23 cellular contexts compared by ENCODE assay signal in genomic region chr10:29113251-29113945, GRCh38.
DNase-seq lines count a peak whose midpoint lies in the region; ATAC-seq and TF ChIP-seq lines count a peak whose summit lies in the region.
"Had no signal": no experiment of that assay in that cellular context is flagged by ENCODE, and none has a peak within 500 bp of the region (broad histone marks: within the 10 kb centered on the region; RNA-seq: fewer than 3 reads in every experiment).

No MANE protein-coding gene starts in this region.

- intact Hi-C loops in IMR-90 (cut with micrococcal nuclease), result no loop called here

- TF ChIP-seq CTCF in IMR-90 (conservative IDR thresholded peaks at IDR 0.05; ENCODE audit: low read depth, low read length) (no peak), mesothelial cell of epicardium (IDR thresholded peaks at IDR 0.05; ENCODE audit: unreplicated experiment) (no peak), smooth muscle cell (IDR thresholded peaks at IDR 0.05; ENCODE audit: borderline replicate concordance, insufficient read depth, poor library complexity, severe bottlenecking) (no peak)

- H3K9me1 ChIP-seq in IMR-90 (ENCODE audit: insufficient read depth, low read length), result no peaks in the 10 kb centered on the region

- no peak overlapping the region for H2AFZ ChIP-seq in IMR-90 (replicated peaks; ENCODE audit: low read length, poor library complexity)
- H2AFZ ChIP-seq in smooth muscle cell (ENCODE audit: low read depth), result peak overlapping the region; percentile 85
- H2AFZ ChIP-seq: PC-9 had no signal

- H3K36me3 ChIP-seq in IMR-90 (ENCODE audit: control insufficient read depth, insufficient read depth, low read length) (no peaks in the 10 kb centered on the region), smooth muscle cell (ENCODE audit: low read depth) (no peaks in the 10 kb centered on the region)
- H3K36me3 ChIP-seq: esophagus muscularis mucosa had no signal

- no peak for TF ChIP-seq POLR2A in IMR-90 (IDR thresholded peaks at IDR 0.05; ENCODE audit: low read depth, low read length)

- H3K4me1 Mint-ChIP-seq in mesothelial cell of epicardium, result peaks cover 53% of the 10 kb centered on the region
- H3K4me1 Mint-ChIP-seq: CD4-positive, CD25-positive, alpha-beta regulatory T cell; T-cell had no signal

- H4K20me1 ChIP-seq in IMR-90 (ENCODE audit: insufficient read depth, low read length) (no peaks in the 10 kb centered on the region), smooth muscle cell (ENCODE audit: low read depth) (no peaks in the 10 kb centered on the region)

- no peak overlapping the region for H3K18ac ChIP-seq in IMR-90 (ENCODE audit: low read depth, low read length)

- no TSS peak for BruUV-seq in IMR-90 (replicated peaks; lab: Mats Ljungman, UMichigan)

- H3K23ac ChIP-seq in IMR-90 (ENCODE audit: low read depth, low read length), result no peak overlapping the region

- 80% methylated on average over 5 of the region's 14 CpGs; no CpG with 5 or more reads in 1 of the 2 experiments for WGBS in IMR-90 (ENCODE audit: extremely low coverage in 2 of 2, insufficient read length in 1 of 2), 2 experiments
- WGBS in smooth muscle cell (ENCODE audit: low lambda C conversion rate), result 11% methylated on average over 14 of the region's 14 CpGs

- dilution Hi-C loops in IMR-90 (cut with HindIII; ENCODE audit: low sequenced_read_pairs, unreplicated experiment), result no loop called here

- no peak overlapping the region for H2BK120ac ChIP-seq in IMR-90 (ENCODE audit: low read depth, low read length)

- no peak overlapping the region for H4K8ac ChIP-seq in IMR-90 (ENCODE audit: low read depth in 2 of 2, low read length in 2 of 2)

- H3K4me1 ChIP-seq in IMR-90 (ENCODE audit: control insufficient read depth, insufficient read depth, low read length), result no peaks in the 10 kb centered on the region
- peaks cover 23% of the 10 kb centered on the region for H3K4me1 ChIP-seq in smooth muscle cell (ENCODE audit: low read depth)
- H3K4me1 ChIP-seq: esophagus muscularis mucosa had no signal

- ATAC-seq in IMR-90 (ENCODE audit: low read depth), result no peak
- ATAC-seq: activated CD8-positive, alpha-beta T cell treated with anti-CD3 and anti-CD28 coated beads for 36 hours; stimulated activated naive CD8-positive, alpha-beta T cell treated with anti-CD3 and anti-CD28 coated beads, Interleukin-15, Interleukin-2, amounts not matched to agents 100 U/mL and 50 U/mL, for 24 hours; T-cell had no signal

- no peak overlapping the region for H3K14ac ChIP-seq in IMR-90 (replicated peaks; ENCODE audit: low read depth, low read length)

- H3K4me3 Mint-ChIP-seq in mesothelial cell of epicardium, result no peak overlapping the region
- H3K4me3 Mint-ChIP-seq: activated CD8-positive, alpha-beta T cell treated with anti-CD3 and anti-CD28 coated beads for 36 hours; CD4-positive, CD25-positive, alpha-beta regulatory T cell; T-cell had no signal

- 0 out of 3 replicates have a peak overlapping the region, but pooled peaks have one; percentile 13 for H2BK15ac ChIP-seq in IMR-90 (ENCODE audit: low read depth, low read length)

- DNase-seq in IMR-90 (no peak), astrocyte of the hippocampus (ENCODE audit: low read depth, low spot score) (peak; percentile 47), mesothelial cell of epicardium (ENCODE audit: low spot score in 2 of 2, unreplicated experiment in 2 of 2) (no peak), smooth muscle cell (lab: John Stamatoyannopoulos, UW; ENCODE audit: unreplicated experiment) (no peak), T-helper 2 cell (no peak), substantia nigra (lab: John Stamatoyannopoulos, UW) (no peak), H4 (ENCODE audit: low spot score) (no peak)
- DNase-seq: activated CD4-positive, alpha-beta T cell treated with anti-CD3 and anti-CD28 coated beads for 1 hour; activated CD8-positive, alpha-beta T cell treated with anti-CD3 and anti-CD28 coated beads for 36 hours; activated effector memory CD4-positive, alpha-beta T cell treated with anti-CD3 and anti-CD28 coated beads, Interleukin-2, amount 50 U/mL, for 16 hours; activated T-cell treated with anti-CD3 and anti-CD28 coated beads for 4 hours; CD4-positive, CD25-positive, alpha-beta regulatory T cell; DMS 273 treated with DMSO at 0.1 percent for 48 hours; effector memory CD4-positive, alpha-beta T cell; hippocampal formation; NCI-H1417; NCI-H510A; SHP77; stimulated activated naive CD8-positive, alpha-beta T cell treated with anti-CD3 and anti-CD28 coated beads, Interleukin-15, Interleukin-2, amounts not matched to agents 100 U/mL and 50 U/mL, for 24 hours; T-cell had no signal

- no peak overlapping the region for H3K9ac ChIP-seq in IMR-90 (ENCODE audit: low read depth, low read length)
- no peak overlapping the region for H3K9ac ChIP-seq in smooth muscle cell (ENCODE audit: low read depth)

- H3K9me3 ChIP-seq in IMR-90 (ENCODE audit: control insufficient read depth, insufficient read depth, low read length) (peaks cover 12% of the 10 kb centered on the region), smooth muscle cell (replicated peaks; ENCODE audit: low read depth) (peaks cover 5% of the 10 kb centered on the region)

- H3K4ac ChIP-seq in IMR-90 (ENCODE audit: low read depth, low read length), result no peak overlapping the region

- H2AK5ac ChIP-seq in IMR-90 (ENCODE audit: low read depth, low read length), result no peak overlapping the region

- peaks cover 14% of the 10 kb centered on the region for H3K36me3 Mint-ChIP-seq in mesothelial cell of epicardium
- H3K36me3 Mint-ChIP-seq: brain; CD4-positive, CD25-positive, alpha-beta regulatory T cell; T-cell had no signal

- no peak overlapping the region for H4K5ac ChIP-seq in IMR-90 (ENCODE audit: low read depth, low read length)

- peak overlapping the region; percentile 56 for H4K91ac ChIP-seq in IMR-90 (ENCODE audit: insufficient read depth, low read depth, low read length)

- CTCF ChIA-PET in IMR-90 (lab: Yijun Ruan, JAX), result no interaction called here

- TF ChIP-seq RAD21 in IMR-90 (IDR thresholded peaks at IDR 0.05; ENCODE audit: low read length), result no peak

- peak overlapping the region; percentile 36 for H2BK5ac ChIP-seq in IMR-90 (ENCODE audit: low read depth, low read length, poor library complexity, severe bottlenecking)

- H3F3A ChIP-seq in smooth muscle cell (ENCODE audit: low read depth), result peaks cover 48% of the 10 kb centered on the region

- H2BK20ac ChIP-seq in IMR-90 (ENCODE audit: low read depth, low read length), result no peak overlapping the region; the same call in 1 of the 2 replicates

- in situ Hi-C loops in IMR-90 (cut with MboI; ENCODE audit: low sequenced_read_pairs), result no loop called here

- no peaks in the 10 kb centered on the region for H3K79me1 ChIP-seq in IMR-90 (ENCODE audit: low read depth in 1 of 2, low read length in 2 of 2)

- peaks cover 13% of the 10 kb centered on the region for H3K9me3 Mint-ChIP-seq in mesothelial cell of epicardium

- H2AK9ac ChIP-seq in IMR-90 (replicated peaks; ENCODE audit: low read depth, low read length, poor library complexity), result no peak overlapping the region

- no peak overlapping the region for H3K4me3 ChIP-seq in IMR-90 (ENCODE audit: insufficient read depth, low read depth, low read length)
- peak overlapping the region; percentile 9 for H3K4me3 ChIP-seq in smooth muscle cell
- H3K4me3 ChIP-seq: esophagus muscularis mucosa, PC-9 had no signal

- POLR2A ChIA-PET in IMR-90 (lab: Charles Lee; ENCODE audit: unreplicated experiment), result no interaction called here

- H3K27ac ChIP-seq in IMR-90 (ENCODE audit: insufficient read depth, low read length), result no peak overlapping the region
- peak overlapping the region; percentile 72 for H3K27ac ChIP-seq in smooth muscle cell (ENCODE audit: low read depth)
- H3K27ac ChIP-seq in substantia nigra (ENCODE audit: low read depth, low read length, poor library complexity, severe bottlenecking), result no peak overlapping the region
- H3K27ac ChIP-seq: esophagus muscularis mucosa, PC-9 had no signal

- no peaks in the 10 kb centered on the region for H3K79me2 ChIP-seq in smooth muscle cell (ENCODE audit: low read depth)

- no peak overlapping the region for H3K56ac ChIP-seq in IMR-90 (ENCODE audit: extremely low read depth, insufficient read depth, low read length)

- H3K4me2 ChIP-seq in IMR-90 (ENCODE audit: low read depth, low read length) (no peak overlapping the region), smooth muscle cell (peak overlapping the region; percentile 76)
- H3K4me2 ChIP-seq: PC-9 had no signal

- peak overlapping the region; percentile 84 for H3K27ac Mint-ChIP-seq in mesothelial cell of epicardium
- H3K27ac Mint-ChIP-seq: activated CD8-positive, alpha-beta T cell treated with anti-CD3 and anti-CD28 coated beads for 36 hours; CD4-positive, CD25-positive, alpha-beta regulatory T cell; T-cell had no signal

- H3K27me3 Mint-ChIP-seq in mesothelial cell of epicardium (ENCODE audit: low read depth), result no peaks in the 10 kb centered on the region
- H3K27me3 Mint-ChIP-seq: CD4-positive, CD25-positive, alpha-beta regulatory T cell had no signal

- peaks cover 21% of the 10 kb centered on the region for H3K27me3 ChIP-seq in IMR-90 (ENCODE audit: control insufficient read depth, insufficient read depth, low read length)
- no peaks in the 10 kb centered on the region for H3K27me3 ChIP-seq in smooth muscle cell (ENCODE audit: low read depth)
- H3K27me3 ChIP-seq: esophagus muscularis mucosa had no signal

TF ChIP-seq in IMR-90, 13 proteins besides CTCF, POLR2A, EP300 and RAD21:
- TF ChIP-seq MAZ (IDR thresholded peaks at IDR 0.05; ENCODE audit: borderline replicate concordance, low read depth, low read length), result no peak
- TF ChIP-seq NFE2L2 (IDR thresholded peaks at IDR 0.05; ENCODE audit: low read depth, low read length), result no peak
- TF ChIP-seq BHLHE40 (IDR thresholded peaks at IDR 0.05; ENCODE audit: low read depth, low read length), result no peak
- no peak for TF ChIP-seq MXI1 (IDR thresholded peaks at IDR 0.05; ENCODE audit: borderline replicate concordance, low read depth, low read length)
- TF ChIP-seq USF2 (IDR thresholded peaks at IDR 0.05; ENCODE audit: low read depth, low read length), result no peak
- TF ChIP-seq MAFK (IDR thresholded peaks at IDR 0.05; ENCODE audit: low read depth, low read length), result no peak
- TF ChIP-seq RFX5 (IDR thresholded peaks at IDR 0.05; ENCODE audit: low read depth, low read length), result no peak
- TF ChIP-seq CHD1 (IDR thresholded peaks at IDR 0.05; ENCODE audit: low read depth, low read length), result no peak
- no peak for TF ChIP-seq SMC3 (IDR thresholded peaks at IDR 0.05; ENCODE audit: low read depth, low read length)
- no peak for TF ChIP-seq FOS (IDR thresholded peaks at IDR 0.05; ENCODE audit: low read depth, low read length)
- no peak for TF ChIP-seq RCOR1 (IDR thresholded peaks at IDR 0.05; ENCODE audit: insufficient replicate concordance, low read length)
